8 cellular contexts compared by ENCODE assay signal in the genomic region with DNA sequence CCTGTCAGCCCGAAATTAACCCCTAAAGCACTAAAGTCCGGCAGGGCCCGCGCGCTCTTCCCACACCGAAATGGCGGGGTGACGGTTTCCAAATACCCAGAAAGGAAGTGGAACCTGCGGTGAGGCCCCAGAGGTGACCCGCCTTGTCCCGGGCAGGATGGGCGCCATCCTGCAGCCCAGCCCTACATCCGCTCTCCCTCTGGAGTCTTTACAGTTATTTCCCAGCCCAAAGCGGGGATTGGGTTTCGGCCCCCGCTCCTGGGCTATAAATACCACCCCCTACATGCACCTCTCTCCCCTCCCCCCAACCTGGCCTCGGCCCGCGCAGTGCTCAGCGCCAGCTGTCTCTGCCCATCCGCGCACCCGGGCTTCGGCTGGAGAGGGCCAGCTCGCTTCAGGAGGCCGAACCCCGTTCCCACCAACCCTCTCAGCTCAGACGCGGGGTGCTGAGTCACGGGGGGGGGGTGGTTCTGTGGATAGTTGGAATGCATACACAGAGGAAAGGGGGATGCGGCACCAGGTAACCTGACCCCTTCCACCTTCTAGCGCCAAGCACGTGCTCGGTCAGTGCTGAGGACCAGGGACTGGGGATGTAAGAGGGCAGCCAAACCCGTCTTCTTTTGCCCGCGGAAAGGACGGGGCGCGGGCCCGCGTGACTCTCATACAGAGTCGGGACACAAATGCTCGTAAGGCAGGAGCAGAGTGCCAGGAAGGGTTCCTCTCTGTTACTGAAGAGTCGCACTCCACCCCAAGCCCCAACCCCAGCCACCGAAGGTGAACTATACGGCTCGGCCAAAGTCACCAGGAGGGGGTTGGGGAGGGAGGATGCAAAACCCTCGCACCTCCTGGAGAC. TPM values are rescaled to one million over a fixed set of nuclear protein-coding genes. Genes with fewer than 3 reads are reported as not detected.
A peak's percentile ranks its signal among the peaks of the same experiment; 100 is the strongest.
DNase-seq lines count a peak whose midpoint lies in the region; ATAC-seq lines count a peak whose summit lies in the region.

Gene TUBA4B (plus strand): TSS at position 344 of the 853 bp plus-strand sequence. CDS start 165 bp downstream, at position 509.

- H3K4me1 ChIP-seq in adipocyte (ENCODE audit: control insufficient read depth, insufficient read depth, low read length) (peaks cover 46% of the 10 kb centered on the region), right cardiac atrium (ENCODE audit: control insufficient read depth, insufficient read depth, low read length) (peaks cover 12% of the 10 kb centered on the region), rectal smooth muscle tissue (ENCODE audit: control insufficient read depth, insufficient read depth, low read length) (peaks cover 23% of the 10 kb centered on the region)

- H3K9ac ChIP-seq in adipocyte (ENCODE audit: low read length) (peak within 1 kb of the TSS; percentile 61), rectal smooth muscle tissue (ENCODE audit: low read length) (peak within 1 kb of the TSS; percentile 64)

- H3K27ac ChIP-seq in right cardiac atrium (ENCODE audit: low read length) = peak within 1 kb of the TSS; percentile 50
- H3K27ac ChIP-seq in rectal smooth muscle tissue (ENCODE audit: low read depth, low read length) = peak within 1 kb of the TSS; percentile 62

- H3K4me3 ChIP-seq in adipocyte (ENCODE audit: low read length) = peak within 1 kb of the TSS; percentile 81
- peak within 1 kb of the TSS; percentile 56 for H3K4me3 ChIP-seq in right cardiac atrium (ENCODE audit: low read length)
- H3K4me3 ChIP-seq in rectal smooth muscle tissue (ENCODE audit: low read length) = peak within 1 kb of the TSS; percentile 81

- 1% methylated on average over 49 of the region's 49 CpGs for WGBS in right cardiac atrium

- H3K9me3 ChIP-seq in adipocyte (ENCODE audit: control insufficient read depth, low read length) (no peaks in the 10 kb centered on the region), right cardiac atrium (ENCODE audit: control insufficient read depth, low read length) (no peaks in the 10 kb centered on the region)

- ATAC-seq in HG03025 (IDR thresholded peaks at IDR 0.05; ENCODE audit: low FRiP score, unreplicated experiment) (peak; percentile 23), right cardiac atrium (peak; percentile 35 to 43)

- intact Hi-C loops in right cardiac atrium (cut with DNase I) = no loop called here

- H3K36me3 ChIP-seq in adipocyte (ENCODE audit: control insufficient read depth, insufficient read depth, low read length, severe bottlenecking) (peaks cover 6% of the 10 kb centered on the region), rectal smooth muscle tissue (ENCODE audit: control insufficient read depth, insufficient read depth, low read length) (peaks cover 12% of the 10 kb centered on the region)

- DNase-seq in NCI-H748 (lab: John Stamatoyannopoulos, UW; ENCODE audit: unreplicated experiment) (peak; percentile 56), NCI-H748 treated with DMSO at 0.1 percent for 48 hours (lab: John Stamatoyannopoulos, UW) (no peak), RPMI8226 (peak; percentile 51), adipocyte (ENCODE audit: low read depth) (peak; percentile 43), right cardiac atrium (peak; percentile 46 to 79 (median 73)), HuH-7 (ENCODE audit: low spot score) (no peak)

- no peaks in the 10 kb centered on the region for H3K27me3 ChIP-seq in adipocyte (replicated peaks; ENCODE audit: control insufficient read depth, insufficient read depth, low read length)
- no peaks in the 10 kb centered on the region for H3K27me3 ChIP-seq in right cardiac atrium (ENCODE audit: control insufficient read depth, insufficient read depth)
- no peaks in the 10 kb centered on the region for H3K27me3 ChIP-seq in rectal smooth muscle tissue (ENCODE audit: control insufficient read depth, insufficient read depth, low read length)

RNA-seq across cellular contexts. Expression of gene TUBA4B, which starts in this region (rescaled TPM):
- total RNA-seq in right cardiac atrium = not detected
- not detected for polyA plus RNA-seq in right cardiac atrium

Comparison
In these comparisons a context has a peak if more than half of its experiments do, and no peak if none do; other contexts are left out.
1. DNase-seq: peak in NCI-H748 (single experiment), RPMI8226 (single experiment) and adipocyte (single experiment); none in NCI-H748 treated with DMSO at 0.1 percent for 48 hours (single experiment) and HuH-7 (single experiment).
2. Peak in DNase-seq, ATAC-seq, H3K4me3 ChIP-seq and H3K27ac ChIP-seq in right cardiac atrium; RNA of the gene not detected or under 1 TPM.
3. Peak in every context shown above with its lines, with median percentiles within 50 percentile points of each other: H3K4me3 ChIP-seq.